Comparison of ENCODE assay signal across 7 cellular contexts in genomic region chr1:119646521-119647227, GRCh38. TPM values are rescaled to one million over a fixed set of nuclear protein-coding genes. Genes with fewer than 3 reads are reported as not detected.
DNase-seq lines count a peak whose midpoint lies in the region; ATAC-seq lines count a peak whose summit lies in the region.

No MANE protein-coding gene starts in this region.

- intact Hi-C loops in right cardiac atrium (cut with DNase I) = no loop called here

- peaks cover 52 to 64% of the 10 kb centered on the region in 2 donors for H3K27me3 Mint-ChIP-seq in T-cell

- no peaks in the 10 kb centered on the region for H3K27me3 ChIP-seq in right cardiac atrium (ENCODE audit: control insufficient read depth, insufficient read depth)

- peaks cover 3% of the 10 kb centered on the region for H3K4me1 ChIP-seq in right cardiac atrium (ENCODE audit: control insufficient read depth, insufficient read depth, low read length)

- CTCF ChIA-PET in T-cell (lab: Charles Lee) = interaction anchor here (0.7 to 1.1 kb wide), 2 partner anchors 99 to 103 kb away, joined by 3 read pairs; no protein-coding TSS in a partner anchor

- peak overlapping the region in 2 of 3 donors; percentile 39 to 55 for H3K4me3 Mint-ChIP-seq in T-cell
- H3K4me3 Mint-ChIP-seq in stimulated activated effector memory CD8-positive, alpha-beta T cell treated with anti-CD3 and anti-CD28 coated beads, Interleukin-12 subunit alpha, Interleukin-12 subunit beta, amount 100 ng/mL, for 72 hours = no peak overlapping the region

- no peaks in the 10 kb centered on the region for H3K9me3 ChIP-seq in right cardiac atrium (ENCODE audit: control insufficient read depth, low read length)

- H3K4me3 ChIP-seq in right cardiac atrium (ENCODE audit: low read length) (peak overlapping the region; percentile 76), skeletal muscle cell (ENCODE audit: low read depth, low read length) (peak overlapping the region; percentile 91)

- ATAC-seq in T-cell (replicated peaks in 1 of 4) (no peak), right cardiac atrium (peak in 1 of 2 donors; percentile 1)
- ATAC-seq in stimulated activated effector memory CD8-positive, alpha-beta T cell treated with anti-CD3 and anti-CD28 coated beads, Interleukin-12 subunit alpha, Interleukin-12 subunit beta, amount 100 ng/mL, for 72 hours = no peak

- no peak overlapping the region for H3K27ac Mint-ChIP-seq in T-cell
- no peak overlapping the region for H3K27ac Mint-ChIP-seq in stimulated activated effector memory CD8-positive, alpha-beta T cell treated with anti-CD3 and anti-CD28 coated beads, Interleukin-12 subunit alpha, Interleukin-12 subunit beta, amount 100 ng/mL, for 72 hours

- whole genome bisulfite sequencing in right cardiac atrium = 32% methylated on average over 15 of the region's 15 CpGs

- DNase-seq in HCEC 1CT (peak; percentile 38), T-cell (no peak), right cardiac atrium (no peak), skeletal muscle cell (ENCODE audit: low read depth) (peak; percentile 48), Kasumi-1 (lab: John Stamatoyannopoulos, UW) (no peak), NCI-H2081 treated with DMSO at 0.1 percent for 48 hours (lab: John Stamatoyannopoulos, UW) (no peak)
- DNase-seq in stimulated activated effector memory CD8-positive, alpha-beta T cell treated with anti-CD3 and anti-CD28 coated beads, Interleukin-12 subunit alpha, Interleukin-12 subunit beta, amount 100 ng/mL, for 72 hours (ENCODE audit: low spot score in 2 of 2) = no peak

- H3K36me3 Mint-ChIP-seq in T-cell = no peaks in the 10 kb centered on the region
- H3K36me3 Mint-ChIP-seq in stimulated activated effector memory CD8-positive, alpha-beta T cell treated with anti-CD3 and anti-CD28 coated beads, Interleukin-12 subunit alpha, Interleukin-12 subunit beta, amount 100 ng/mL, for 72 hours = no peaks in the 10 kb centered on the region

- no peak overlapping the region for H3K27ac ChIP-seq in right cardiac atrium (ENCODE audit: low read length)

- peaks cover 0 to 7% (median 5%) of the 10 kb centered on the region in 3 donors for H3K4me1 Mint-ChIP-seq in T-cell
- no peaks in the 10 kb centered on the region for H3K4me1 Mint-ChIP-seq in stimulated activated effector memory CD8-positive, alpha-beta T cell treated with anti-CD3 and anti-CD28 coated beads, Interleukin-12 subunit alpha, Interleukin-12 subunit beta, amount 100 ng/mL, for 72 hours

- POLR2A ChIA-PET in T-cell (lab: Charles Lee) = no interaction called here

- H3K9me3 Mint-ChIP-seq in T-cell = no peaks in the 10 kb centered on the region
- no peaks in the 10 kb centered on the region for H3K9me3 Mint-ChIP-seq in stimulated activated effector memory CD8-positive, alpha-beta T cell treated with anti-CD3 and anti-CD28 coated beads, Interleukin-12 subunit alpha, Interleukin-12 subunit beta, amount 100 ng/mL, for 72 hours

RNA-seq across cellular contexts. Expression of gene ZNF697, which starts 1.4 kb away (rescaled TPM):
- total RNA-seq in T-cell = under 1 TPM in 3 of 5 donors, not detected in 2; 0.06 to 0.16 (median 0.09) TPM
- total RNA-seq in right cardiac atrium = 10 to 100 TPM; 10.6 to 14.8 (median 10.8) TPM
- 4.3 TPM for polyA plus RNA-seq in right cardiac atrium

Comparison
In these comparisons a context has a peak if more than half of its experiments do, and no peak if none do; other contexts are left out.
1. DNase-seq: peak in HCEC 1CT (single experiment) and skeletal muscle cell (single experiment); none in T-cell (0 of 34), right cardiac atrium (0 of 3), stimulated activated effector memory CD8-positive, alpha-beta T cell treated with anti-CD3 and anti-CD28 coated beads, Interleukin-12 subunit alpha, Interleukin-12 subunit beta, amount 100 ng/mL, for 72 hours (0 of 2), Kasumi-1 (0 of 2) and NCI-H2081 treated with DMSO at 0.1 percent for 48 hours (single experiment).
2. RNA of gene ZNF697, which starts 1.4 kb away (total RNA-seq): 10.6 to 14.8 TPM in right cardiac atrium; 0.06 to 0.16 TPM in T-cell; every median in the first group is over 4 times any median in the second.